ENCODE assay signal across 1 cellular context in genomic region chr14:77097689-77098469, GRCh38.
TF ChIP-seq lines count a peak whose summit lies in the region.

A gene with protein sequence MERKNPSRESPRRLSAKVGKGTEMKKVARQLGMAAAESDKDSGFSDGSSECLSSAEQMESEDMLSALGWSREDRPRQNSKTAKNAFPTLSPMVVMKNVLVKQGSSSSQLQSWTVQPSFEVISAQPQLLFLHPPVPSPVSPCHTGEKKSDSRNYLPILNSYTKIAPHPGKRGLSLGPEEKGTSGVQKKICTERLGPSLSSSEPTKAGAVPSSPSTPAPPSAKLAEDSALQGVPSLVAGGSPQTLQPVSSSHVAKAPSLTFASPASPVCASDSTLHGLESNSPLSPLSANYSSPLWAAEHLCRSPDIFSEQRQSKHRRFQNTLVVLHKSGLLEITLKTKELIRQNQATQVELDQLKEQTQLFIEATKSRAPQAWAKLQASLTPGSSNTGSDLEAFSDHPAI (plus strand): TSS chr14:77098258. CDS start chr14:77105709, 7,451 bp downstream.

TF ChIP-seq in WTC11, 78 proteins besides CTCF, POLR2A, EP300 and RAD21 (continued from another document and continues in another):
- no peak for TF ChIP-seq PRDM15 (CRISPR knock-in tag; IDR thresholded peaks at IDR 0.05)
- 0 out of 2 replicates have a peak, but pooled peaks have one; percentile 83 for TF ChIP-seq NR3C1 (CRISPR knock-in tag; conservative IDR thresholded peaks at IDR 0.05; ENCODE audit: low read depth)
- TF ChIP-seq ZBTB43 (CRISPR knock-in tag; IDR thresholded peaks at IDR 0.05): peak; percentile 66; the same call in 1 of the 2 replicates
- TF ChIP-seq SP1 (CRISPR knock-in tag; conservative IDR thresholded peaks at IDR 0.05): peak; percentile 96
- 0 out of 2 replicates have a peak, but pooled peaks have one; percentile 29 for TF ChIP-seq ELF4 (CRISPR knock-in tag; IDR thresholded peaks at IDR 0.05; ENCODE audit: low read depth)
- 0 out of 2 replicates have a peak, but pooled peaks have one; percentile 16 for TF ChIP-seq FOXP1 (CRISPR knock-in tag; IDR thresholded peaks at IDR 0.05; ENCODE audit: borderline replicate concordance)
- TF ChIP-seq HMGA2 (CRISPR knock-in tag; IDR thresholded peaks at IDR 0.05): no peak
- TF ChIP-seq ZSCAN18 (CRISPR knock-in tag; IDR thresholded peaks at IDR 0.05): no peak
- peak; percentile 56 for TF ChIP-seq NFE2L1 (CRISPR knock-in tag; IDR thresholded peaks at IDR 0.05)
- TF ChIP-seq, protein P1, sequence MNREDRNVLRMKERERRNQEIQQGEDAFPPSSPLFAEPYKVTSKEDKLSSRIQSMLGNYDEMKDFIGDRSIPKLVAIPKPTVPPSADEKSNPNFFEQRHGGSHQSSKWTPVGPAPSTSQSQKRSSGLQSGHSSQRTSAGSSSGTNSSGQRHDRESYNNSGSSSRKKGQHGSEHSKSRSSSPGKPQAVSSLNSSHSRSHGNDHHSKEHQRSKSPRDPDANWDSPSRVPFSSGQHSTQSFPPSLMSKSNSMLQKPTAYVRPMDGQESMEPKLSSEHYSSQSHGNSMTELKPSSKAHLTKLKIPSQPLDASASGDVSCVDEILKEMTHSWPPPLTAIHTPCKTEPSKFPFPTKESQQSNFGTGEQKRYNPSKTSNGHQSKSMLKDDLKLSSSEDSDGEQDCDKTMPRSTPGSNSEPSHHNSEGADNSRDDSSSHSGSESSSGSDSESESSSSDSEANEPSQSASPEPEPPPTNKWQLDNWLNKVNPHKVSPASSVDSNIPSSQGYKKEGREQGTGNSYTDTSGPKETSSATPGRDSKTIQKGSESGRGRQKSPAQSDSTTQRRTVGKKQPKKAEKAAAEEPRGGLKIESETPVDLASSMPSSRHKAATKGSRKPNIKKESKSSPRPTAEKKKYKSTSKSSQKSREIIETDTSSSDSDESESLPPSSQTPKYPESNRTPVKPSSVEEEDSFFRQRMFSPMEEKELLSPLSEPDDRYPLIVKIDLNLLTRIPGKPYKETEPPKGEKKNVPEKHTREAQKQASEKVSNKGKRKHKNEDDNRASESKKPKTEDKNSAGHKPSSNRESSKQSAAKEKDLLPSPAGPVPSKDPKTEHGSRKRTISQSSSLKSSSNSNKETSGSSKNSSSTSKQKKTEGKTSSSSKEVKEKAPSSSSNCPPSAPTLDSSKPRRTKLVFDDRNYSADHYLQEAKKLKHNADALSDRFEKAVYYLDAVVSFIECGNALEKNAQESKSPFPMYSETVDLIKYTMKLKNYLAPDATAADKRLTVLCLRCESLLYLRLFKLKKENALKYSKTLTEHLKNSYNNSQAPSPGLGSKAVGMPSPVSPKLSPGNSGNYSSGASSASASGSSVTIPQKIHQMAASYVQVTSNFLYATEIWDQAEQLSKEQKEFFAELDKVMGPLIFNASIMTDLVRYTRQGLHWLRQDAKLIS (CRISPR knock-in tag; IDR thresholded peaks at IDR 0.05; ENCODE audit: borderline replicate concordance): no peak; the same call in 1 of the 2 replicates
- TF ChIP-seq, protein P2, sequence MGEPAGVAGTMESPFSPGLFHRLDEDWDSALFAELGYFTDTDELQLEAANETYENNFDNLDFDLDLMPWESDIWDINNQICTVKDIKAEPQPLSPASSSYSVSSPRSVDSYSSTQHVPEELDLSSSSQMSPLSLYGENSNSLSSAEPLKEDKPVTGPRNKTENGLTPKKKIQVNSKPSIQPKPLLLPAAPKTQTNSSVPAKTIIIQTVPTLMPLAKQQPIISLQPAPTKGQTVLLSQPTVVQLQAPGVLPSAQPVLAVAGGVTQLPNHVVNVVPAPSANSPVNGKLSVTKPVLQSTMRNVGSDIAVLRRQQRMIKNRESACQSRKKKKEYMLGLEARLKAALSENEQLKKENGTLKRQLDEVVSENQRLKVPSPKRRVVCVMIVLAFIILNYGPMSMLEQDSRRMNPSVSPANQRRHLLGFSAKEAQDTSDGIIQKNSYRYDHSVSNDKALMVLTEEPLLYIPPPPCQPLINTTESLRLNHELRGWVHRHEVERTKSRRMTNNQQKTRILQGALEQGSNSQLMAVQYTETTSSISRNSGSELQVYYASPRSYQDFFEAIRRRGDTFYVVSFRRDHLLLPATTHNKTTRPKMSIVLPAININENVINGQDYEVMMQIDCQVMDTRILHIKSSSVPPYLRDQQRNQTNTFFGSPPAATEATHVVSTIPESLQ (CRISPR knock-in tag; IDR thresholded peaks at IDR 0.05): no peak
- peak; percentile 86; the same call in 1 of the 2 replicates for TF ChIP-seq ZNF232 (CRISPR knock-in tag; IDR thresholded peaks at IDR 0.05)
- 0 out of 2 replicates have a peak, but pooled peaks have one; percentile 57 for TF ChIP-seq ZBTB21 (CRISPR knock-in tag; IDR thresholded peaks at IDR 0.05; ENCODE audit: borderline replicate concordance)
- TF ChIP-seq, protein P3, sequence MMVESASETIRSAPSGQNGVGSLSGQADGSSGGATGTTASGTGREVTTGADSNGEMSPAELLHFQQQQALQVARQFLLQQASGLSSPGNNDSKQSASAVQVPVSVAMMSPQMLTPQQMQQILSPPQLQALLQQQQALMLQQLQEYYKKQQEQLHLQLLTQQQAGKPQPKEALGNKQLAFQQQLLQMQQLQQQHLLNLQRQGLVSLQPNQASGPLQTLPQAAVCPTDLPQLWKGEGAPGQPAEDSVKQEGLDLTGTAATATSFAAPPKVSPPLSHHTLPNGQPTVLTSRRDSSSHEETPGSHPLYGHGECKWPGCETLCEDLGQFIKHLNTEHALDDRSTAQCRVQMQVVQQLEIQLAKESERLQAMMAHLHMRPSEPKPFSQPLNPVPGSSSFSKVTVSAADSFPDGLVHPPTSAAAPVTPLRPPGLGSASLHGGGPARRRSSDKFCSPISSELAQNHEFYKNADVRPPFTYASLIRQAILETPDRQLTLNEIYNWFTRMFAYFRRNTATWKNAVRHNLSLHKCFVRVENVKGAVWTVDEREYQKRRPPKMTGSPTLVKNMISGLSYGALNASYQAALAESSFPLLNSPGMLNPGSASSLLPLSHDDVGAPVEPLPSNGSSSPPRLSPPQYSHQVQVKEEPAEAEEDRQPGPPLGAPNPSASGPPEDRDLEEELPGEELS (CRISPR knock-in tag; IDR thresholded peaks at IDR 0.05): peak; percentile 14
- no peak for TF ChIP-seq ZMAT4 (CRISPR knock-in tag; IDR thresholded peaks at IDR 0.05)
- no peak; the same call in 1 of the 2 replicates for TF ChIP-seq ZNF138 (CRISPR knock-in tag; conservative IDR thresholded peaks at IDR 0.05)
- peak; percentile 97 for TF ChIP-seq ZNF263 (CRISPR knock-in tag; IDR thresholded peaks at IDR 0.05; ENCODE audit: low read depth)
- TF ChIP-seq PREB (CRISPR knock-in tag; IDR thresholded peaks at IDR 0.05; ENCODE audit: borderline replicate concordance): no peak
- TF ChIP-seq, protein P4, sequence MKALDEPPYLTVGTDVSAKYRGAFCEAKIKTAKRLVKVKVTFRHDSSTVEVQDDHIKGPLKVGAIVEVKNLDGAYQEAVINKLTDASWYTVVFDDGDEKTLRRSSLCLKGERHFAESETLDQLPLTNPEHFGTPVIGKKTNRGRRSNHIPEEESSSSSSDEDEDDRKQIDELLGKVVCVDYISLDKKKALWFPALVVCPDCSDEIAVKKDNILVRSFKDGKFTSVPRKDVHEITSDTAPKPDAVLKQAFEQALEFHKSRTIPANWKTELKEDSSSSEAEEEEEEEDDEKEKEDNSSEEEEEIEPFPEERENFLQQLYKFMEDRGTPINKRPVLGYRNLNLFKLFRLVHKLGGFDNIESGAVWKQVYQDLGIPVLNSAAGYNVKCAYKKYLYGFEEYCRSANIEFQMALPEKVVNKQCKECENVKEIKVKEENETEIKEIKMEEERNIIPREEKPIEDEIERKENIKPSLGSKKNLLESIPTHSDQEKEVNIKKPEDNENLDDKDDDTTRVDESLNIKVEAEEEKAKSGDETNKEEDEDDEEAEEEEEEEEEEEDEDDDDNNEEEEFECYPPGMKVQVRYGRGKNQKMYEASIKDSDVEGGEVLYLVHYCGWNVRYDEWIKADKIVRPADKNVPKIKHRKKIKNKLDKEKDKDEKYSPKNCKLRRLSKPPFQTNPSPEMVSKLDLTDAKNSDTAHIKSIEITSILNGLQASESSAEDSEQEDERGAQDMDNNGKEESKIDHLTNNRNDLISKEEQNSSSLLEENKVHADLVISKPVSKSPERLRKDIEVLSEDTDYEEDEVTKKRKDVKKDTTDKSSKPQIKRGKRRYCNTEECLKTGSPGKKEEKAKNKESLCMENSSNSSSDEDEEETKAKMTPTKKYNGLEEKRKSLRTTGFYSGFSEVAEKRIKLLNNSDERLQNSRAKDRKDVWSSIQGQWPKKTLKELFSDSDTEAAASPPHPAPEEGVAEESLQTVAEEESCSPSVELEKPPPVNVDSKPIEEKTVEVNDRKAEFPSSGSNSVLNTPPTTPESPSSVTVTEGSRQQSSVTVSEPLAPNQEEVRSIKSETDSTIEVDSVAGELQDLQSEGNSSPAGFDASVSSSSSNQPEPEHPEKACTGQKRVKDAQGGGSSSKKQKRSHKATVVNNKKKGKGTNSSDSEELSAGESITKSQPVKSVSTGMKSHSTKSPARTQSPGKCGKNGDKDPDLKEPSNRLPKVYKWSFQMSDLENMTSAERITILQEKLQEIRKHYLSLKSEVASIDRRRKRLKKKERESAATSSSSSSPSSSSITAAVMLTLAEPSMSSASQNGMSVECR (CRISPR knock-in tag; IDR thresholded peaks at IDR 0.05; ENCODE audit: borderline replicate concordance): peak; percentile 46; the same call in 1 of the 2 replicates
- TF ChIP-seq MYBL2 (CRISPR knock-in tag; IDR thresholded peaks at IDR 0.05): 0 out of 2 replicates have a peak, but pooled peaks have one; percentile 13
- peak; percentile 58; the same call in 1 of the 2 replicates for TF ChIP-seq SMAD3 (CRISPR knock-in tag; IDR thresholded peaks at IDR 0.05; ENCODE audit: borderline replicate concordance)
- peak; percentile 95 for TF ChIP-seq ZNF281 (CRISPR knock-in tag; IDR thresholded peaks at IDR 0.05)
